In genomic region chr12:114955414-114956014, GRCh38 we compare ENCODE assay signal across 24 cellular contexts.
DNase-seq lines count a peak whose midpoint lies in the region; ATAC-seq and TF ChIP-seq lines count a peak whose summit lies in the region.
"Had no signal": no experiment of that assay in that cellular context is flagged by ENCODE, and none has a peak within 500 bp of the region (broad histone marks: within the 10 kb centered on the region; RNA-seq: fewer than 3 reads in every experiment).

No MANE protein-coding gene starts in this region.

- H3K27me3 Mint-ChIP-seq in mesothelial cell of epicardium (ENCODE audit: low read depth): no peaks in the 10 kb centered on the region
- H3K27me3 Mint-ChIP-seq: stimulated activated naive B cell treated with anti-CD40 and anti-IgM and Interleukin-4, amounts not matched to agents 10 μg/mL and 1 μg/mL and 100 μg/mL, for 72 hours had no signal

- peak overlapping the region; percentile 93 for H3K27ac Mint-ChIP-seq in mesothelial cell of epicardium
- H3K27ac Mint-ChIP-seq: activated naive CD4-positive, alpha-beta T cell treated with anti-CD3 and anti-CD28 coated beads, Interleukin-2, amount 50 U/mL, for 72 hours; activated T-cell treated with anti-CD3 and anti-CD28 coated beads, Interleukin-2, amount 50 U/mL, for 72 hours; brain; stimulated activated naive B cell treated with anti-CD40 and anti-IgM and Interleukin-4, amounts not matched to agents 10 μg/mL and 1 μg/mL and 100 μg/mL, for 72 hours had no signal

- H3K4me3 ChIP-seq in choroid plexus epithelial cell (ENCODE audit: low read depth, low read length): no peak overlapping the region
- H3K4me3 ChIP-seq: MG63, tibial artery had no signal

- no peaks in the 10 kb centered on the region for H3K9me3 Mint-ChIP-seq in mesothelial cell of epicardium

- H3K4me1 Mint-ChIP-seq in mesothelial cell of epicardium: peaks cover 49% of the 10 kb centered on the region
- H3K4me1 Mint-ChIP-seq: stimulated activated naive B cell treated with anti-CD40 and anti-IgM and Interleukin-4, amounts not matched to agents 10 μg/mL and 1 μg/mL and 100 μg/mL, for 72 hours had no signal

- no peaks in the 10 kb centered on the region for H3K36me3 Mint-ChIP-seq in mesothelial cell of epicardium
- H3K36me3 Mint-ChIP-seq: activated naive CD4-positive, alpha-beta T cell treated with anti-CD3 and anti-CD28 coated beads, Interleukin-2, amount 50 U/mL, for 72 hours; brain; stimulated activated naive B cell treated with anti-CD40 and anti-IgM and Interleukin-4, amounts not matched to agents 10 μg/mL and 1 μg/mL and 100 μg/mL, for 72 hours had no signal

- no peak for ATAC-seq in GM18907 (IDR thresholded peaks at IDR 0.05; ENCODE audit: unreplicated experiment)
- ATAC-seq in HG02571 (IDR thresholded peaks at IDR 0.05; ENCODE audit: unreplicated experiment): no peak
- ATAC-seq in GM21515 (IDR thresholded peaks at IDR 0.05; ENCODE audit: unreplicated experiment): no peak
- ATAC-seq: activated naive CD4-positive, alpha-beta T cell treated with anti-CD3 and anti-CD28 coated beads, Interleukin-2, amount 50 U/mL, for 72 hours; activated T-cell treated with anti-CD3 and anti-CD28 coated beads, Interleukin-2, amount 50 U/mL, for 72 hours; left ventricle myocardium superior; right cardiac atrium; stimulated activated naive B cell treated with anti-CD40 and anti-IgM and Interleukin-4, amounts not matched to agents 10 μg/mL and 1 μg/mL and 100 μg/mL, for 72 hours had no signal

- no peak for TF ChIP-seq CTCF in choroid plexus epithelial cell (conservative IDR thresholded peaks at IDR 0.05; ENCODE audit: low read depth, low read length)
- TF ChIP-seq CTCF in mesothelial cell of epicardium (IDR thresholded peaks at IDR 0.05; ENCODE audit: unreplicated experiment): no peak

- H3K4me3 Mint-ChIP-seq in mesothelial cell of epicardium: no peak overlapping the region
- H3K4me3 Mint-ChIP-seq: activated T-cell treated with anti-CD3 and anti-CD28 coated beads, Interleukin-2, amount 50 U/mL, for 72 hours; brain; stimulated activated naive B cell treated with anti-CD40 and anti-IgM and Interleukin-4, amounts not matched to agents 10 μg/mL and 1 μg/mL and 100 μg/mL, for 72 hours had no signal

- DNase-seq in ELF-1 (ENCODE audit: low read depth, low spot score) (peak; percentile 20), OCI-M1 (lab: John Stamatoyannopoulos, UW) (peak; percentile 33), choroid plexus epithelial cell (ENCODE audit: low read depth) (peak; percentile 43), mesothelial cell of epicardium (ENCODE audit: low spot score in 2 of 2, unreplicated experiment in 2 of 2) (no peak), pons (ENCODE audit: low spot score) (no peak)
- DNase-seq: activated CD4-positive, CD25-positive, alpha-beta regulatory T cell treated with anti-CD3 and anti-CD28 coated beads, Interleukin-2, amount 50 U/mL, for 72 hours; activated CD8-positive, alpha-beta memory T cell treated with anti-CD3 and anti-CD28 coated beads for 24 hours; activated T-cell treated with anti-CD3 and anti-CD28 coated beads, Interleukin-2, amount 50 U/mL, for 72 hours; COR-L47; dermis blood vessel endothelial cell; left ventricle myocardium superior; MG63; NCI-H146; NCI-H2227 treated with DMSO at 0.1 percent for 48 hours; nucleus accumbens; right cardiac atrium; stimulated activated naive B cell treated with anti-CD40 and anti-IgM and Interleukin-4, amounts not matched to agents 10 μg/mL and 1 μg/mL and 100 μg/mL, for 72 hours; T1000; tibial artery had no signal

Comparison
In these comparisons a context has a peak if more than half of its experiments do, and no peak if none do; other contexts are left out.
1. DNase-seq: peak in ELF-1 (single experiment), OCI-M1 (single experiment) and choroid plexus epithelial cell (single experiment); none in mesothelial cell of epicardium (0 of 2) and pons (single experiment).